In the genomic region with DNA sequence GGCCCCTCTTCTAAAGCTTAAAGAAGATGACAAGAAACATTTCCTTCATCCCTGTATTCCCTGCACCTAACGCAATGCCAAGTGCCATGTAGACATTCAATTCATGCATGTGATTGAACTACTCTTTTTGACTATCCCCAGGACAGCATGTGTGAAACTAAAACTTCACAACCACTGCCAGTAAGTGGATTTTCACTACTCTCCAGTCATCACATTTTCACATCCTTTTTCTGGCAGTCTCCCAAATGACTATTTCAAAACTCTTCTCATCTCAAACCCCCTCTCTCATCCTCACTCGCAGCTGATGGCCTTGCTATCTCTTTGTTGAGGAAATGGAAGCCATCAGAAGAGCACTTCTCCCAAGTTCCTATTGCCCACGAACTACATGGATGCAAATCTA, we compare ENCODE assay signal across 16 cellular contexts.
DNase-seq lines count a peak whose midpoint lies in the region; ATAC-seq, FAIRE-seq and TF ChIP-seq lines count a peak whose summit lies in the region.
"Had no signal": no experiment of that assay in that cellular context is flagged by ENCODE, and none has a peak within 500 bp of the region (broad histone marks: within the 10 kb centered on the region; RNA-seq: fewer than 3 reads in every experiment).

No MANE protein-coding gene starts in this region.

- H2BK120ac ChIP-seq in mesendoderm (ENCODE audit: low read depth, low read length) = no peak overlapping the region

- no peak overlapping the region for H3K23ac ChIP-seq in mesendoderm (ENCODE audit: low read length)

- no peaks in the 10 kb centered on the region for H3K79me1 ChIP-seq in mesendoderm (ENCODE audit: low read length)

- H3K4ac ChIP-seq in mesendoderm (ENCODE audit: low read depth, low read length) = no peak overlapping the region

- no peak overlapping the region for H2BK5ac ChIP-seq in mesendoderm (ENCODE audit: low read length)

- no peaks in the 10 kb centered on the region for H3K79me2 ChIP-seq in mesendoderm (ENCODE audit: control insufficient read depth, insufficient read depth, low read length)

- H3K4me3 ChIP-seq in mesendoderm (ENCODE audit: low read length) = no peak overlapping the region
- H3K4me3 ChIP-seq: HAP-1, upper lobe of right lung had no signal

- no peak overlapping the region for H3K9ac ChIP-seq in mesendoderm (ENCODE audit: low read length)
- H3K9ac ChIP-seq: SK-N-SH had no signal

- peak; percentile 16 for DNase-seq in GM13976 (ENCODE audit: low spot score)
- no peak for DNase-seq in GM19239 (ENCODE audit: insufficient read length, low spot score)
- DNase-seq in mesendoderm = no peak
- DNase-seq in HT-29 (ENCODE audit: low spot score) = no peak
- DNase-seq in NCI-H1436 (lab: John Stamatoyannopoulos, UW) = no peak
- DNase-seq in AG08395 (ENCODE audit: low spot score) = no peak
- DNase-seq: activated effector memory CD4-positive, alpha-beta T cell treated with Interleukin-2 at 50 U/mL for 16 hours; effector CD8-positive, alpha-beta T cell; NCI-H2081 treated with DMSO at 0.1 percent for 48 hours; SK-N-SH; stimulated activated CD4-positive, alpha-beta T cell treated with anti-CD3 and anti-CD28 coated beads, Interleukin-4, amount 100 ng/mL, for 4 hours; upper lobe of right lung had no signal

- peak; percentile 97 for FAIRE-seq in GM19239 (lab: Jason Lieb, UNC)

- H3K27ac ChIP-seq in mesendoderm (ENCODE audit: low read depth, low read length) = no peak overlapping the region
- H3K27ac ChIP-seq: neutrophil, upper lobe of right lung had no signal

- in situ Hi-C loops in GM13976 (cut with MboI; ENCODE audit: low sequenced_read_pairs, unreplicated experiment) = loop anchor here (25.0 kb wide), 1 partner anchor 501 kb away; no protein-coding TSS in a partner anchor

- H4K5ac ChIP-seq in mesendoderm (ENCODE audit: low read length) = no peak overlapping the region

- no peak overlapping the region for H2AK5ac ChIP-seq in mesendoderm (ENCODE audit: low read length)

- no peak overlapping the region for H2BK15ac ChIP-seq in mesendoderm (replicated peaks; ENCODE audit: low read depth)

- no peaks in the 10 kb centered on the region for H3K36me3 ChIP-seq in mesendoderm (ENCODE audit: control insufficient read depth, insufficient read depth, low read length)
- H3K36me3 ChIP-seq: HAP-1, upper lobe of right lung had no signal

- no peaks in the 10 kb centered on the region for H3K27me3 ChIP-seq in mesendoderm (ENCODE audit: insufficient read depth, low read length, poor library complexity)
- H3K27me3 ChIP-seq: neutrophil, upper lobe of right lung had no signal

- no peak overlapping the region for H3K56ac ChIP-seq in mesendoderm (ENCODE audit: low read length)

- no peak overlapping the region for H3K4me2 ChIP-seq in mesendoderm (ENCODE audit: low read length)
- H3K4me2 ChIP-seq: SK-N-SH had no signal

- H3K18ac ChIP-seq in mesendoderm (ENCODE audit: low read length) = no peak overlapping the region

- no CpG with 5 or more reads among the region's 3 CpGs for WGBS in mesendoderm (ENCODE audit: extremely low coverage, insufficient coverage, low lambda C conversion rate)

- no peak for TF ChIP-seq CTCF in GM13976 (IDR thresholded peaks at IDR 0.05; ENCODE audit: borderline replicate concordance, control extremely low read depth, extremely low read depth, insufficient read depth, missing control alignments)

- ATAC-seq in HG02798 (IDR thresholded peaks at IDR 0.05; ENCODE audit: poor library complexity, unreplicated experiment) = peak; percentile 73
- peak; percentile 69 for ATAC-seq in HG03571 (IDR thresholded peaks at IDR 0.05; ENCODE audit: unreplicated experiment)
- ATAC-seq: upper lobe of right lung had no signal

- no peaks in the 10 kb centered on the region for H3K4me1 ChIP-seq in mesendoderm (ENCODE audit: control insufficient read depth, low read depth, low read length)
- H3K4me1 ChIP-seq: HAP-1 had no signal

- no peak overlapping the region for H4K8ac ChIP-seq in mesendoderm (ENCODE audit: low read depth, low read length)
